ENCODE assay signal across 9 cellular contexts in genomic region chr11:73995247-73995646, GRCh38. TPM values are rescaled to one million over a fixed set of nuclear protein-coding genes. Genes with fewer than 3 reads are reported as not detected.
DNase-seq lines count a peak whose midpoint lies in the region; ATAC-seq, FAIRE-seq and TF ChIP-seq lines count a peak whose summit lies in the region.
"Had no signal": no experiment of that assay in that cellular context is flagged by ENCODE, and none has a peak within 500 bp of the region (broad histone marks: within the 10 kb centered on the region; RNA-seq: fewer than 3 reads in every experiment).

No MANE protein-coding gene starts in this region.

- H3K9me3 ChIP-seq in right atrium auricular region = no peaks in the 10 kb centered on the region
- H3K9me3 ChIP-seq in Karpas-422 (ENCODE audit: low read length) = no peaks in the 10 kb centered on the region
- no peaks in the 10 kb centered on the region for H3K9me3 ChIP-seq in K562 (replicated peaks; ENCODE audit: control insufficient read depth, insufficient read depth, low read depth, low read length)
- H3K9me3 ChIP-seq in upper lobe of right lung = no peaks in the 10 kb centered on the region

- H3K4me1 ChIP-seq in right atrium auricular region = no peaks in the 10 kb centered on the region
- H3K4me1 ChIP-seq in Karpas-422 (ENCODE audit: low read length) = peaks cover 94% of the 10 kb centered on the region
- H3K4me1 ChIP-seq in K562 (replicated peaks in 1 of 2; ENCODE audit: control insufficient read depth in 2 of 2, insufficient read depth in 2 of 2, low read length in 2 of 2) = peaks cover 6% of the 10 kb centered on the region in 2 experiments; a peak in 2 of 5 replicates
- peaks cover 11% of the 10 kb centered on the region for H3K4me1 ChIP-seq in upper lobe of right lung

- no peaks in the 10 kb centered on the region for H3K9me1 ChIP-seq in K562 (ENCODE audit: control insufficient read depth, insufficient read depth, low read length)

- POLR2A ChIA-PET in K562 (lab: Yijun Ruan, JAX) = interaction anchor here (0.6 to 1.4 kb wide), 2 partner anchors 15 to 196 kb away, joined by 3 to 4 read pairs; no protein-coding TSS in a partner anchor

- H3K9ac ChIP-seq in Karpas-422 (ENCODE audit: low read length) (0 out of 2 replicates have a peak overlapping the region, but pooled peaks have one; percentile 17), K562 (ENCODE audit: insufficient read depth in 1 of 2, low read depth in 2 of 2, low read length in 2 of 2) (no peak overlapping the region)

- BruUV-seq in K562 (replicated peaks; lab: Mats Ljungman, UMichigan) = no TSS peak

- WGBS in K562 (ENCODE audit: insufficient coverage, low coverage, missing lambda C conversion rate) = 54% methylated on average over 2 of the region's 2 CpGs

- in situ Hi-C loops in K562 (cut with MboI) = no loop called here

- no peaks in the 10 kb centered on the region for H3K9me2 ChIP-seq in Karpas-422 (replicated peaks; ENCODE audit: insufficient read depth, low read length)

- TF ChIP-seq CTCF in right atrium auricular region (IDR thresholded peaks at IDR 0.05) = no peak
- TF ChIP-seq CTCF in K562 (IDR thresholded peaks at IDR 0.05 in 2 of 3, conservative IDR thresholded peaks at IDR 0.05 in 1 of 3; ENCODE audit: insufficient read depth in 2 of 3, low read depth in 1 of 3, low read length in 3 of 3) = no peak
- no peak for TF ChIP-seq CTCF in upper lobe of right lung (IDR thresholded peaks at IDR 0.05)

- peak overlapping the region; percentile 18 for H3K4me2 ChIP-seq in Karpas-422 (ENCODE audit: low read depth, low read length, poor library complexity, severe bottlenecking)
- H3K4me2 ChIP-seq in K562 (ENCODE audit: insufficient read depth, low read length) = no peak overlapping the region

- H3K27ac ChIP-seq in right atrium auricular region = no peak overlapping the region
- H3K27ac ChIP-seq in Karpas-422 (ENCODE audit: low read length) = peak overlapping the region; percentile 66
- no peak overlapping the region for H3K27ac ChIP-seq in K562 (ENCODE audit: extremely low read depth, low read depth, low read length)
- H3K27ac ChIP-seq in upper lobe of right lung = peak overlapping the region; percentile 67
- H3K27ac ChIP-seq in substantia nigra (ENCODE audit: low read depth, low read length, poor library complexity, severe bottlenecking) = no peak overlapping the region

- H3K79me2 ChIP-seq in Karpas-422 (ENCODE audit: low read length) (no peaks in the 10 kb centered on the region), K562 (ENCODE audit: control insufficient read depth, insufficient read depth, low read length) (no peaks in the 10 kb centered on the region)

- no peak for TF ChIP-seq POLR2A in K562 (conservative IDR thresholded peaks at IDR 0.05)

- ATAC-seq in Right ventricle myocardium inferior (peak; percentile 31), K562 (no peak), upper lobe of right lung (peak; percentile 90)

- H3K36me3 ChIP-seq in right atrium auricular region = no peaks in the 10 kb centered on the region
- H3K36me3 ChIP-seq in Karpas-422 (ENCODE audit: insufficient read depth, low read length) = no peaks in the 10 kb centered on the region
- H3K36me3 ChIP-seq in K562 (ENCODE audit: control insufficient read depth, insufficient read depth, low read length) = no peaks in the 10 kb centered on the region
- H3K36me3 ChIP-seq in upper lobe of right lung = no peaks in the 10 kb centered on the region

- H4K20me1 ChIP-seq in Karpas-422 (ENCODE audit: insufficient read depth, low read depth, low read length) (no peaks in the 10 kb centered on the region), K562 (replicated peaks; ENCODE audit: control insufficient read depth, insufficient read depth, low read length) (no peaks in the 10 kb centered on the region)

- intact Hi-C loops in Right ventricle myocardium inferior (cut with DNase I) (no loop called here), K562 (cut with micrococcal nuclease) (no loop called here), upper lobe of right lung (cut with DNase I) (no loop called here)

- no peak for TF ChIP-seq EP300 in K562 (IDR thresholded peaks at IDR 0.05; ENCODE audit: low read length)

- H3K27me3 ChIP-seq in right atrium auricular region (no peaks in the 10 kb centered on the region), Karpas-422 (ENCODE audit: low read length) (no peaks in the 10 kb centered on the region), K562 (ENCODE audit: control insufficient read depth in 2 of 2, insufficient read depth in 2 of 2, low read length in 2 of 2) (no peaks in the 10 kb centered on the region), upper lobe of right lung (no peaks in the 10 kb centered on the region)

- no peak overlapping the region for H3K4me3 ChIP-seq in right atrium auricular region
- no peak overlapping the region for H3K4me3 ChIP-seq in Karpas-422 (ENCODE audit: low read length)
- H3K4me3 ChIP-seq in K562 = no peak overlapping the region
- no peak overlapping the region for H3K4me3 ChIP-seq in upper lobe of right lung

- no peak for TF ChIP-seq RAD21 in K562 (CRISPR knock-in tag; conservative IDR thresholded peaks at IDR 0.05 in 1 of 2, IDR thresholded peaks at IDR 0.05 in 1 of 2)

- DNase-seq in Right ventricle myocardium inferior (ENCODE audit: missing footprints) = no peak
- no peak for DNase-seq in right atrium auricular region (ENCODE audit: low spot score)
- peak; percentile 82 for DNase-seq in Karpas-422
- no peak for DNase-seq in K562 (ENCODE audit: extremely low read depth in 1 of 4, low spot score in 3 of 4)
- DNase-seq in upper lobe of right lung = no peak
- no peak for DNase-seq in effector CD4-positive, alpha-beta T cell
- DNase-seq in NCI-H2227 treated with DMSO at 0.1 percent for 48 hours (lab: John Stamatoyannopoulos, UW) = no peak
- no peak for DNase-seq in substantia nigra (lab: John Stamatoyannopoulos, UW)

- CTCF ChIA-PET in K562 (lab: Yijun Ruan, JAX; ENCODE audit: low intra/inter-chr PET ratio) = no interaction called here

- H2AFZ ChIP-seq in Karpas-422 (ENCODE audit: low read length) (no peak overlapping the region), K562 (ENCODE audit: low read depth, low read length) (peak overlapping the region; percentile 4; the same call in 1 of the 2 replicates)

- FAIRE-seq in K562 (lab: Jason Lieb, UNC) = no peak
- FAIRE-seq: D721Med had no signal

RNA-seq across cellular contexts. Expression of gene UCP2, which starts 12.6 kb away (rescaled TPM):
- total RNA-seq in Right ventricle myocardium inferior (36.4 TPM), right atrium auricular region (10 to 100 TPM in 1 of 2 donors, 1 to 10 TPM in 1; 8.2 to 13.2 TPM), K562 (2014; rRNA removed) (21.5 and 29.2 TPM in 2 replicates), K562 (2014; rRNA removed; fragmentation: Illumina TruSeq; extraction: Trizol) (19.6 and 24.1 TPM in 2 replicates), K562 (2015; rRNA removed; fragmentation: Illumina TruSeq; extraction: Trizol) (19.2 and 25.9 TPM in 2 replicates), K562 (2021) (141 and 152 TPM in 2 replicates), upper lobe of right lung (56.3 TPM)
- 189 and 274 TPM in 2 replicates for total RNA-seq in Karpas-422 (2014; rRNA removed; shearing (Covaris generic); ENCODE audit: low replicate concordance)
- total RNA-seq in K562 (2011; cell fraction: chromatin; rRNA removed; ENCODE audit: low replicate concordance) = 125 and 263 TPM in 2 replicates
- 180 and 194 TPM in 2 replicates for total RNA-seq in K562 (2011; cell fraction: nucleolus; rRNA removed)
- total RNA-seq in K562 (2011; cell fraction: nucleoplasm; rRNA removed) = 161 and 172 TPM in 2 replicates
- polyA plus RNA-seq in K562 (2011; rRNA removed) (45.6 and 59.3 TPM in 2 replicates), K562 (2014; fragmentation: Illumina TruSeq; extraction: Trizol) (147 and 173 TPM in 2 replicates), K562 (2014; fragmentation: Nextera tagmentation; extraction: Ambion mirVana) (100 to 1,000 TPM in 1 of 2 experiments, 10 to 100 TPM in 1; 95.7 to 216 TPM), K562 (2014; rRNA removed) (84.5 and 87.9 TPM in 2 replicates)
- polyA plus RNA-seq in K562 (2011; cell fraction: cytosol; rRNA removed) = 113 and 142 TPM in 2 replicates
- polyA plus RNA-seq in K562 (2011; cell fraction: nucleus; rRNA removed) = 52.2 and 60.9 TPM in 2 replicates
- polyA plus RNA-seq in K562 (2012) = 99.1 and 151 TPM in 2 replicates
- 59.5 and 95.2 TPM in 2 replicates for polyA minus RNA-seq in K562 (2011; rRNA and poly(A)+ RNA removed)
- 107 and 109 TPM in 2 replicates for polyA minus RNA-seq in K562 (2011; cell fraction: cytosol; rRNA and poly(A)+ RNA removed)
- polyA minus RNA-seq in K562 (2011; cell fraction: nucleus; rRNA and poly(A)+ RNA removed) = 69.9 and 106 TPM in 2 replicates

RNA-seq across cellular contexts. Expression of gene UCP3, which starts 13.6 kb away (rescaled TPM):
- 13.1 TPM for total RNA-seq in Right ventricle myocardium inferior
- total RNA-seq in right atrium auricular region = 1 to 10 TPM in 1 of 2 donors, under 1 TPM in 1; 0.37 to 1.1 TPM
- 3.0 and 4.0 TPM in 2 replicates for total RNA-seq in Karpas-422 (2014; rRNA removed; shearing (Covaris generic); ENCODE audit: low replicate concordance)
- total RNA-seq in K562 (2011; cell fraction: chromatin; rRNA removed; ENCODE audit: low replicate concordance) = 2.3 and 3.3 TPM in 2 replicates
- 2.2 and 3.5 TPM in 2 replicates for total RNA-seq in K562 (2011; cell fraction: nucleolus; rRNA removed)
- 0.84 and 3.1 TPM in 2 replicates for total RNA-seq in K562 (2011; cell fraction: nucleoplasm; rRNA removed)
- total RNA-seq in K562 (2014; rRNA removed) = 0.05 and 0.94 TPM in 2 replicates
- 0.25 and 0.29 TPM in 2 replicates for total RNA-seq in K562 (2014; rRNA removed; fragmentation: Illumina TruSeq; extraction: Trizol)
- 0.41 and 0.65 TPM in 2 replicates for total RNA-seq in K562 (2015; rRNA removed; fragmentation: Illumina TruSeq; extraction: Trizol)
- total RNA-seq in K562 (2021) = 0.18 and 0.53 TPM in 2 replicates
- 0.15 and 0.26 TPM in 2 replicates for polyA plus RNA-seq in K562 (2011; rRNA removed)
- polyA plus RNA-seq in K562 (2011; cell fraction: cytosol; rRNA removed) = 0.24 and 0.27 TPM in 2 replicates
- 1.9 and 2.1 TPM in 2 replicates for polyA plus RNA-seq in K562 (2011; cell fraction: nucleus; rRNA removed)
- polyA plus RNA-seq in K562 (2012) = 0.46 and 0.66 TPM in 2 replicates
- polyA plus RNA-seq in K562 (2014; fragmentation: Illumina TruSeq; extraction: Trizol) = 0.43 and 0.53 TPM in 2 replicates
- not detected for polyA plus RNA-seq in K562 (2014; fragmentation: Nextera tagmentation; extraction: Ambion mirVana)
- polyA plus RNA-seq in K562 (2014; rRNA removed) = 0.04 and 0.21 TPM in 2 replicates
- 0.36 and 0.39 TPM in 2 replicates for polyA minus RNA-seq in K562 (2011; rRNA and poly(A)+ RNA removed)
- not detected in 2 replicates for polyA minus RNA-seq in K562 (2011; cell fraction: cytosol; rRNA and poly(A)+ RNA removed)
- 0.81 and 1.00 TPM in 2 replicates for polyA minus RNA-seq in K562 (2011; cell fraction: nucleus; rRNA and poly(A)+ RNA removed)
- 2.6 TPM for total RNA-seq in upper lobe of right lung

RNA-seq across cellular contexts. Expression of gene DNAJB13, which starts 44.4 kb away (rescaled TPM):
- total RNA-seq in Right ventricle myocardium inferior (not detected), right atrium auricular region (not detected), K562 (2014; rRNA removed) (not detected in 2 replicates), K562 (2014; rRNA removed; fragmentation: Illumina TruSeq; extraction: Trizol) (not detected in 2 replicates), K562 (2015; rRNA removed; fragmentation: Illumina TruSeq; extraction: Trizol) (not detected in 2 replicates), K562 (2021) (not detected in 2 replicates), upper lobe of right lung (not detected)
- total RNA-seq in Karpas-422 (2014; rRNA removed; shearing (Covaris generic); ENCODE audit: low replicate concordance) = 0.22 TPM in 1 of 2 replicates, not detected in the other
- total RNA-seq in K562 (2011; cell fraction: chromatin; rRNA removed; ENCODE audit: low replicate concordance) = 0.69 TPM in 1 of 2 replicates, not detected in the other
- not detected in 2 replicates for total RNA-seq in K562 (2011; cell fraction: nucleolus; rRNA removed)
- 0.31 and 0.81 TPM in 2 replicates for total RNA-seq in K562 (2011; cell fraction: nucleoplasm; rRNA removed)
- polyA plus RNA-seq in K562 (2011; rRNA removed) (0.14 and 0.46 TPM in 2 replicates), K562 (2014; fragmentation: Illumina TruSeq; extraction: Trizol) (not detected in 2 replicates), K562 (2014; fragmentation: Nextera tagmentation; extraction: Ambion mirVana) (not detected), K562 (2014; rRNA removed) (0.04 TPM in 1 of 2 replicates, not detected in the other)
- polyA plus RNA-seq in K562 (2011; cell fraction: cytosol; rRNA removed) = 0.13 TPM in 1 of 2 replicates, not detected in the other
- polyA plus RNA-seq in K562 (2011; cell fraction: nucleus; rRNA removed) = 0.73 and 1.4 TPM in 2 replicates
- 0.08 and 0.10 TPM in 2 replicates for polyA plus RNA-seq in K562 (2012)
- 0.15 TPM in 1 of 2 replicates, not detected in the other for polyA minus RNA-seq in K562 (2011; rRNA and poly(A)+ RNA removed)
- not detected in 2 replicates for polyA minus RNA-seq in K562 (2011; cell fraction: cytosol; rRNA and poly(A)+ RNA removed)
- 0.13 and 0.44 TPM in 2 replicates for polyA minus RNA-seq in K562 (2011; cell fraction: nucleus; rRNA and poly(A)+ RNA removed)

Comparison
In these comparisons a context has a peak if more than half of its experiments do, and no peak if none do; other contexts are left out.
1. H3K27ac ChIP-seq: peak in Karpas-422 (single experiment) and upper lobe of right lung (single experiment); none in right atrium auricular region (0 of 2), K562 (single experiment) and substantia nigra (single experiment).